Comparison of ENCODE assay signal across 22 cellular contexts in the genomic region with DNA sequence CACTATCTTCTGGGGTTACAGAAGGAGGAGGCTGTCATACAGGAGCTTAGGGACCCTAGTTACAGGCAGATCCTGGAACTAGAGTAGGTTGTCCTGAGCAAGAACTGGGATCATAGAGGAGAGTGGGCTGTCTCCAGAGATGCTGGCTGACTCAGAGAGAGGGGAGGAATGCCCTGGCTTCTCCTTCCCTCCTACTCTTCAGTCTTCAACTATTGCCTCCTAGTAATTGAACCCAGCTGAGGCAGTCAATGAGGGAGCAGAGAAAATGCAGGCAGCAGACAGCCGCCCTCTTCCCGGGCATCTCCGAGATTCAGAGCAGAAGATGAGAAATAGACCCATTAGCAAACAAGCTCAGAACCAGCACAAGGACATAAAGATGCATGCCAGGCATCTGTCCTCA.
"Had no signal": no experiment of that assay in that cellular context is flagged by ENCODE, and none has a peak within 500 bp of the region (broad histone marks: within the 10 kb centered on the region; RNA-seq: fewer than 3 reads in every experiment).

No MANE protein-coding gene starts in this region.

- H3K4me3 ChIP-seq: body of pancreas, colonic mucosa, gastroesophageal sphincter, skin epidermis, tibial nerve, vagina had no signal

- DNase-seq: activated CD4-positive, alpha-beta memory T cell treated with anti-CD3 and anti-CD28 coated beads for 36 hours; activated CD4-positive, alpha-beta T cell treated with anti-CD3 and anti-CD28 coated beads for 36 hours; activated CD8-positive, alpha-beta memory T cell treated with anti-CD3 and anti-CD28 coated beads, Interleukin-2, amount 10 ng/mL, durations not matched to agents 7 days and 5 days; activated effector memory CD4-positive, alpha-beta T cell treated with anti-CD3 and anti-CD28 coated beads, Interleukin-2, amount 50 U/mL, for 16 hours; activated T-cell treated with anti-CD3 and anti-CD28 coated beads, Interleukin-2, amount 50 U/mL, for 24 hours; central memory CD4-positive, alpha-beta T cell; colonic mucosa; islet precursor cell; mammary epithelial cell; naive thymus-derived CD8-positive, alpha-beta T cell; stimulated activated CD4-positive, alpha-beta T cell treated with anti-CD3 and anti-CD28 coated beads, Interleukin-4, amount 100 ng/mL, for 24 hours; stimulated activated naive CD4-positive, alpha-beta T cell; substantia nigra; T-helper 17 cell had no signal

- H3K36me3 ChIP-seq: colonic mucosa, gastroesophageal sphincter, neutrophil, tibial nerve, vagina had no signal

- H3K4me3 Mint-ChIP-seq: activated CD4-positive, alpha-beta memory T cell treated with anti-CD3 and anti-CD28 coated beads for 36 hours; activated CD4-positive, alpha-beta T cell treated with anti-CD3 and anti-CD28 coated beads for 36 hours; activated CD8-positive, alpha-beta memory T cell treated with anti-CD3 and anti-CD28 coated beads, Interleukin-2, amount 10 ng/mL, durations not matched to agents 7 days and 5 days; activated naive CD4-positive, alpha-beta T cell treated with anti-CD3 and anti-CD28 coated beads, Interleukin-2, amount 50 U/mL, for 24 hours; activated T-cell treated with anti-CD3 and anti-CD28 coated beads, Interleukin-2, amount 50 U/mL, for 24 hours; naive thymus-derived CD8-positive, alpha-beta T cell; T-helper 17 cell had no signal

- H3K27ac Mint-ChIP-seq: activated CD4-positive, alpha-beta memory T cell treated with anti-CD3 and anti-CD28 coated beads for 36 hours; activated CD4-positive, alpha-beta T cell treated with anti-CD3 and anti-CD28 coated beads for 36 hours; activated CD8-positive, alpha-beta memory T cell treated with anti-CD3 and anti-CD28 coated beads, Interleukin-2, amount 10 ng/mL, durations not matched to agents 7 days and 5 days; activated naive CD4-positive, alpha-beta T cell treated with anti-CD3 and anti-CD28 coated beads, Interleukin-2, amount 50 U/mL, for 24 hours; activated T-cell treated with anti-CD3 and anti-CD28 coated beads, Interleukin-2, amount 50 U/mL, for 24 hours; naive thymus-derived CD8-positive, alpha-beta T cell; T-helper 17 cell had no signal

- H3K9me3 Mint-ChIP-seq: activated CD4-positive, alpha-beta memory T cell treated with anti-CD3 and anti-CD28 coated beads for 36 hours; activated naive CD4-positive, alpha-beta T cell treated with anti-CD3 and anti-CD28 coated beads, Interleukin-2, amount 50 U/mL, for 24 hours; activated T-cell treated with anti-CD3 and anti-CD28 coated beads, Interleukin-2, amount 50 U/mL, for 24 hours had no signal

- H3K4me1 Mint-ChIP-seq: activated CD4-positive, alpha-beta T cell treated with anti-CD3 and anti-CD28 coated beads for 36 hours; activated CD8-positive, alpha-beta memory T cell treated with anti-CD3 and anti-CD28 coated beads, Interleukin-2, amount 10 ng/mL, durations not matched to agents 7 days and 5 days; activated naive CD4-positive, alpha-beta T cell treated with anti-CD3 and anti-CD28 coated beads, Interleukin-2, amount 50 U/mL, for 24 hours; naive thymus-derived CD8-positive, alpha-beta T cell had no signal

- H3K27ac ChIP-seq: body of pancreas, colonic mucosa, gastroesophageal sphincter, neutrophil, skin epidermis, vagina had no signal

- H3K27me3 ChIP-seq: body of pancreas, colonic mucosa, gastroesophageal sphincter, neutrophil, tibial nerve, vagina had no signal

- H3K4me1 ChIP-seq: body of pancreas, colonic mucosa, vagina had no signal

- H3K9me3 ChIP-seq: body of pancreas, colonic mucosa, gastroesophageal sphincter, neutrophil, tibial nerve, vagina had no signal

- H3K36me3 Mint-ChIP-seq: activated CD4-positive, alpha-beta memory T cell treated with anti-CD3 and anti-CD28 coated beads for 36 hours; activated CD8-positive, alpha-beta memory T cell treated with anti-CD3 and anti-CD28 coated beads, Interleukin-2, amount 10 ng/mL, durations not matched to agents 7 days and 5 days; activated naive CD4-positive, alpha-beta T cell treated with anti-CD3 and anti-CD28 coated beads, Interleukin-2, amount 50 U/mL, for 24 hours; naive thymus-derived CD8-positive, alpha-beta T cell had no signal

- ATAC-seq: activated CD4-positive, alpha-beta T cell treated with anti-CD3 and anti-CD28 coated beads for 36 hours; activated CD8-positive, alpha-beta memory T cell treated with anti-CD3 and anti-CD28 coated beads, Interleukin-2, amount 10 ng/mL, durations not matched to agents 7 days and 5 days; body of pancreas; esophagus mucosa; gastroesophageal sphincter; naive thymus-derived CD8-positive, alpha-beta T cell; T-helper 17 cell had no signal
